Comparison of ENCODE assay signal across 12 cellular contexts in the genomic region with DNA sequence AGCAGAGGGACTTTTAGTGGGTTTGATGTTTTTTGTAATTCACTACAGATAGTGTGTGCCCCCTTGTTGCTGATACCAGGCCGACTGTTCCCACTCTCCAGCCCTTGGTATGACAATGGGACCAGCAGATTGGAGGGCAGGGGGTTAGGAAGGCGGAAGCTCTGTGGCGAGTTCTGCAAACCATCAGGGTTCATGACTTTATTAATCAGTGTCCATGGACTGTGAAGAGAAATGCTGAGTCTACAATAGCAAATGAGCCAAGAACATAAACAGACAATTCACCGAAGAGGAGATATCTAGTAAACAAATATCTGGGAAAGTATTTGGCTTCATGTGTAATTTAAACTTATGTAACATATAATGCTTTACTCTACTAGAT.
A peak's percentile ranks its signal among the peaks of the same experiment; 100 is the strongest.
DNase-seq lines count a peak whose midpoint lies in the region; ATAC-seq and TF ChIP-seq lines count a peak whose summit lies in the region.
"Had no signal": no experiment of that assay in that cellular context is flagged by ENCODE, and none has a peak within 500 bp of the region (broad histone marks: within the 10 kb centered on the region; RNA-seq: fewer than 3 reads in every experiment).

No MANE protein-coding gene starts in this region.

- ATAC-seq in activated naive CD8-positive, alpha-beta T cell treated with anti-CD3 and anti-CD28 coated beads, Interleukin-2, amount 10 ng/mL, durations not matched to agents 7 days and 5 days (ENCODE audit: low read depth) = no peak
- ATAC-seq in right lobe of liver (peak; percentile 36 to 54 (median 44)), GM21526 (IDR thresholded peaks at IDR 0.05; ENCODE audit: low FRiP score, unreplicated experiment) (no peak)

- H3K27me3 Mint-ChIP-seq in activated T-cell treated with anti-CD3 and anti-CD28 coated beads, Interleukin-2, amount 50 U/mL, for 24 hours = no peaks in the 10 kb centered on the region
- H3K27me3 Mint-ChIP-seq in activated naive CD8-positive, alpha-beta T cell treated with anti-CD3 and anti-CD28 coated beads, Interleukin-2, amount 10 ng/mL, durations not matched to agents 7 days and 5 days = no peaks in the 10 kb centered on the region

- H3K4me3 ChIP-seq in right lobe of liver (no peak overlapping the region), stomach (no peak overlapping the region)

- peaks cover 75% of the 10 kb centered on the region for H3K4me1 Mint-ChIP-seq in activated T-cell treated with anti-CD3 and anti-CD28 coated beads, Interleukin-2, amount 50 U/mL, for 24 hours (ENCODE audit: low read depth)
- H3K4me1 Mint-ChIP-seq in activated naive CD8-positive, alpha-beta T cell treated with anti-CD3 and anti-CD28 coated beads, Interleukin-2, amount 10 ng/mL, durations not matched to agents 7 days and 5 days = peaks cover 53% of the 10 kb centered on the region

- H3K4me1 ChIP-seq in right lobe of liver = peaks cover 0 to 60% (median 29%) of the 10 kb centered on the region in 4 donors
- H3K4me1 ChIP-seq in stomach = peaks cover 24 to 60% (median 48%) of the 10 kb centered on the region in 4 donors

- no peak for DNase-seq in activated T-cell treated with anti-CD3 and anti-CD28 coated beads, Interleukin-2, amount 50 U/mL, for 24 hours
- DNase-seq in activated T-cell treated with anti-CD3 and anti-CD28 coated beads, Interleukin-2, amount 50 U/mL, for 48 hours = no peak
- no peak for DNase-seq in activated naive CD8-positive, alpha-beta T cell treated with anti-CD3 and anti-CD28 coated beads, Interleukin-2, amount 10 ng/mL, durations not matched to agents 7 days and 5 days
- DNase-seq in right lobe of liver (peak in 1 of 3 donors; percentile 56), stomach (no peak), amniotic stem cell (lab: John Stamatoyannopoulos, UW) (no peak), occipital lobe (lab: John Stamatoyannopoulos, UW) (no peak)
- DNase-seq: ACHN, kidney, NCI-H1417 treated with DMSO at 0.1 percent for 48 hours, NCI-H526 treated with DMSO at 0.1 percent for 48 hours had no signal

- peak overlapping the region in 2 of 3 donors; percentile 58 to 62 for H3K27ac ChIP-seq in right lobe of liver
- peak overlapping the region in 3 of 5 donors; percentile 35 to 83 (median 79) for H3K27ac ChIP-seq in stomach

- no peak for TF ChIP-seq EP300 in stomach (IDR thresholded peaks at IDR 0.05)

- no peaks in the 10 kb centered on the region for H3K36me3 ChIP-seq in right lobe of liver
- peaks cover 0 to 38% (median 24%) of the 10 kb centered on the region in 4 donors for H3K36me3 ChIP-seq in stomach

- H3K27me3 ChIP-seq in right lobe of liver (no peaks in the 10 kb centered on the region), stomach (no peaks in the 10 kb centered on the region)

- H3K36me3 Mint-ChIP-seq in activated T-cell treated with anti-CD3 and anti-CD28 coated beads, Interleukin-2, amount 50 U/mL, for 24 hours (ENCODE audit: low read depth) = peaks cover 70% of the 10 kb centered on the region
- H3K36me3 Mint-ChIP-seq in activated naive CD8-positive, alpha-beta T cell treated with anti-CD3 and anti-CD28 coated beads, Interleukin-2, amount 10 ng/mL, durations not matched to agents 7 days and 5 days = peaks cover 54% of the 10 kb centered on the region

- H3K9me3 Mint-ChIP-seq in activated T-cell treated with anti-CD3 and anti-CD28 coated beads, Interleukin-2, amount 50 U/mL, for 24 hours = no peaks in the 10 kb centered on the region
- no peaks in the 10 kb centered on the region for H3K9me3 Mint-ChIP-seq in activated naive CD8-positive, alpha-beta T cell treated with anti-CD3 and anti-CD28 coated beads, Interleukin-2, amount 10 ng/mL, durations not matched to agents 7 days and 5 days

- H3K4me3 Mint-ChIP-seq in activated T-cell treated with anti-CD3 and anti-CD28 coated beads, Interleukin-2, amount 50 U/mL, for 24 hours = peak overlapping the region; percentile 51
- no peak overlapping the region for H3K4me3 Mint-ChIP-seq in activated naive CD8-positive, alpha-beta T cell treated with anti-CD3 and anti-CD28 coated beads, Interleukin-2, amount 10 ng/mL, durations not matched to agents 7 days and 5 days

- POLR2A ChIA-PET in activated naive CD8-positive, alpha-beta T cell treated with anti-CD3 and anti-CD28 coated beads, Interleukin-2, amount 10 ng/mL, durations not matched to agents 7 days and 5 days (lab: Charles Lee) = no interaction called here

- intact Hi-C loops in right lobe of liver (cut with DNase I) = no loop called here
- intact Hi-C loops in stomach (cut with DNase I; ENCODE audit: low total_unique reads) = no loop called here

- no peak for TF ChIP-seq POLR2A in right lobe of liver (IDR thresholded peaks at IDR 0.05)
- no peak for TF ChIP-seq POLR2A in stomach (IDR thresholded peaks at IDR 0.05)

- TF ChIP-seq CTCF in right lobe of liver (IDR thresholded peaks at IDR 0.05) (no peak), stomach (IDR thresholded peaks at IDR 0.05) (no peak)

- 11% methylated on average over 4 of the region's 4 CpGs for WGBS in right lobe of liver (ENCODE audit: insufficient coverage, low coverage, low lambda C conversion rate, missing lambda C conversion rate)
- WGBS in stomach, 5 donors = 58 to 76% (median 64%) methylated on average over 4 of the region's 4 CpGs

- H3K27ac Mint-ChIP-seq in activated T-cell treated with anti-CD3 and anti-CD28 coated beads, Interleukin-2, amount 50 U/mL, for 24 hours = peak overlapping the region; percentile 95
- H3K27ac Mint-ChIP-seq in activated naive CD8-positive, alpha-beta T cell treated with anti-CD3 and anti-CD28 coated beads, Interleukin-2, amount 10 ng/mL, durations not matched to agents 7 days and 5 days = peak overlapping the region; percentile 47

- H3K9me3 ChIP-seq in right lobe of liver (no peaks in the 10 kb centered on the region), stomach (no peaks in the 10 kb centered on the region)

Comparison
In these comparisons a context has a peak if more than half of its experiments do, and no peak if none do; other contexts are left out.
1. ATAC-seq: peak in right lobe of liver (4 of 4); none in activated naive CD8-positive, alpha-beta T cell treated with anti-CD3 and anti-CD28 coated beads, Interleukin-2, amount 10 ng/mL, durations not matched to agents 7 days and 5 days (single experiment) and GM21526 (single experiment).